In genomic region chr16:46950009-46950408, GRCh38 we compare ENCODE assay signal across 19 cellular contexts.
"Had no signal": no experiment of that assay in that cellular context is flagged by ENCODE, and none has a peak within 500 bp of the region (broad histone marks: within the 10 kb centered on the region; RNA-seq: fewer than 3 reads in every experiment).

No MANE protein-coding gene starts in this region.

- H3K9me3 ChIP-seq: psoas muscle, spleen, suprapubic skin, thyroid gland had no signal

- H3K9me3 Mint-ChIP-seq: endodermal cell; immature natural killer cell; naive thymus-derived CD4-positive, alpha-beta T cell; nephron progenitor cell; stimulated activated naive B cell treated with anti-CD40 and anti-IgM and Interleukin-4, amounts not matched to agents 10 μg/mL and 1 μg/mL and 100 μg/mL, for 72 hours; type B pancreatic cell had no signal

- H3K27me3 Mint-ChIP-seq: naive thymus-derived CD4-positive, alpha-beta T cell; stimulated activated naive B cell treated with anti-CD40 and anti-IgM and Interleukin-4, amounts not matched to agents 10 μg/mL and 1 μg/mL and 100 μg/mL, for 72 hours; type B pancreatic cell had no signal

- H3K27ac ChIP-seq: foreskin keratinocyte, psoas muscle, spleen, suprapubic skin, thyroid gland had no signal

- H3K4me1 Mint-ChIP-seq: endodermal cell, immature natural killer cell, nephron progenitor cell had no signal

- DNase-seq: effector CD4-positive, alpha-beta T cell; endodermal cell; erythroblast; immature natural killer cell; left cardiac atrium; left ventricle myocardium superior; mesendoderm; naive thymus-derived CD4-positive, alpha-beta T cell; nephron progenitor cell; psoas muscle; retina; spleen; stimulated activated CD4-positive, alpha-beta T cell treated with anti-CD3 and anti-CD28 coated beads, Interleukin-1b, Interleukin-23, amount 100 ng/mL, for 48 hours; stimulated activated naive B cell treated with anti-CD40 and anti-IgM and Interleukin-4, amounts not matched to agents 10 μg/mL and 1 μg/mL and 100 μg/mL, for 72 hours had no signal

- H3K27ac Mint-ChIP-seq: endodermal cell; immature natural killer cell; naive thymus-derived CD4-positive, alpha-beta T cell; nephron progenitor cell; stimulated activated naive B cell treated with anti-CD40 and anti-IgM and Interleukin-4, amounts not matched to agents 10 μg/mL and 1 μg/mL and 100 μg/mL, for 72 hours had no signal

- H3K4me1 ChIP-seq: foreskin keratinocyte, psoas muscle, suprapubic skin, thyroid gland had no signal

- H3K27me3 ChIP-seq: foreskin keratinocyte, spleen, suprapubic skin, thyroid gland had no signal

- H3K4me3 Mint-ChIP-seq: endodermal cell; immature natural killer cell; naive thymus-derived CD4-positive, alpha-beta T cell; nephron progenitor cell; stimulated activated naive B cell treated with anti-CD40 and anti-IgM and Interleukin-4, amounts not matched to agents 10 μg/mL and 1 μg/mL and 100 μg/mL, for 72 hours; type B pancreatic cell had no signal

- ATAC-seq: left cardiac atrium, left ventricle myocardium superior, psoas muscle, sciatic nerve had no signal

- H3K4me3 ChIP-seq: psoas muscle, spleen, suprapubic skin, thyroid gland had no signal
